Comparison of ENCODE assay signal across 14 cellular contexts in the genomic region with DNA sequence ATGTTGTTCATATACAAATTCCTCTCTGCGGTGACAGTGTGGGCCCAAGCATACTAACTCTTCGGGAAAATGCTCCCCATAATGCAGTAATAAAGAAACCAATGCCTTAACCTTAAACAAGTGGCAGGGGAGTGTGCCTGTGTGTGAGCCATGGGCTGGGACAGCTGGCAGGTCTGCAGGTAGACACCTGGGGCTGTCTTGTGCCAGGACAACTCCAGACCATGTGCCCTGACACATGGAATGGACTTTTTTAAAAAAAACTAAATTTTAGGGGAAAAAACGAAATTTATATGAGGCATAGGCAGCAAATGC.
DNase-seq lines count a peak whose midpoint lies in the region; ATAC-seq and TF ChIP-seq lines count a peak whose summit lies in the region.
"Had no signal": no experiment of that assay in that cellular context is flagged by ENCODE, and none has a peak within 500 bp of the region (broad histone marks: within the 10 kb centered on the region; RNA-seq: fewer than 3 reads in every experiment).

No MANE protein-coding gene starts in this region.

- H3K4me3 ChIP-seq in left ventricle myocardium inferior = peak overlapping the region; percentile 81
- peak overlapping the region in 1 of 2 donors; percentile 89 for H3K4me3 ChIP-seq in muscle layer of duodenum (ENCODE audit: low read depth in 1 of 2, low read length in 2 of 2)
- peak overlapping the region; percentile 74 for H3K4me3 ChIP-seq in upper lobe of right lung
- H3K4me3 ChIP-seq: cardiac muscle cell, neural progenitor cell had no signal

- peaks cover 71% of the 10 kb centered on the region for H3K4me1 Mint-ChIP-seq in activated naive CD8-positive, alpha-beta T cell treated with anti-CD3 and anti-CD28 coated beads, Interleukin-2, amount 50 U/mL, for 24 hours

- no peaks in the 10 kb centered on the region for H3K9me3 Mint-ChIP-seq in activated naive CD8-positive, alpha-beta T cell treated with anti-CD3 and anti-CD28 coated beads, Interleukin-2, amount 50 U/mL, for 24 hours
- H3K9me3 Mint-ChIP-seq: neural progenitor cell had no signal

- H3K4me1 ChIP-seq in left ventricle myocardium inferior (peaks cover 99% of the 10 kb centered on the region), muscle layer of duodenum (ENCODE audit: control insufficient read depth in 1 of 2, insufficient read depth in 2 of 2, low read length in 2 of 2) (peaks cover 7 to 25% of the 10 kb centered on the region in 2 donors), upper lobe of right lung (peaks cover 53% of the 10 kb centered on the region)
- H3K4me1 ChIP-seq: neural progenitor cell had no signal

- H3K27me3 Mint-ChIP-seq in activated naive CD8-positive, alpha-beta T cell treated with anti-CD3 and anti-CD28 coated beads, Interleukin-2, amount 50 U/mL, for 24 hours = no peaks in the 10 kb centered on the region

- H3K27ac ChIP-seq in left ventricle myocardium inferior (replicated peaks) = peak overlapping the region; percentile 97
- H3K27ac ChIP-seq in muscle layer of duodenum (ENCODE audit: low read length) = peak overlapping the region; percentile 85
- H3K27ac ChIP-seq in upper lobe of right lung = peak overlapping the region; percentile 9
- H3K27ac ChIP-seq: cardiac muscle cell, neural progenitor cell had no signal

- H3K9me3 ChIP-seq in left ventricle myocardium inferior (replicated peaks) = no peaks in the 10 kb centered on the region
- no peaks in the 10 kb centered on the region for H3K9me3 ChIP-seq in muscle layer of duodenum (ENCODE audit: control insufficient read depth in 1 of 2, low read length in 2 of 2)
- H3K9me3 ChIP-seq in upper lobe of right lung = no peaks in the 10 kb centered on the region

- TF ChIP-seq CTCF in left ventricle myocardium inferior (IDR thresholded peaks at IDR 0.05; ENCODE audit: borderline replicate concordance) (no peak), upper lobe of right lung (IDR thresholded peaks at IDR 0.05) (no peak)

- peak overlapping the region; percentile 100 for H3K27ac Mint-ChIP-seq in activated naive CD8-positive, alpha-beta T cell treated with anti-CD3 and anti-CD28 coated beads, Interleukin-2, amount 50 U/mL, for 24 hours
- H3K27ac Mint-ChIP-seq: neural progenitor cell had no signal

- H3K27me3 ChIP-seq in left ventricle myocardium inferior (ENCODE audit: low read depth) (no peaks in the 10 kb centered on the region), muscle layer of duodenum (ENCODE audit: low read depth, low read length) (no peaks in the 10 kb centered on the region), upper lobe of right lung (no peaks in the 10 kb centered on the region)

- DNase-seq in left ventricle myocardium inferior (no peak), Right ventricle myocardium superior (no peak), upper lobe of right lung (no peak), GM19240 (ENCODE audit: insufficient read length, low spot score) (no peak), EL (no peak)
- DNase-seq in activated naive CD8-positive, alpha-beta T cell treated with anti-CD3 and anti-CD28 coated beads, Interleukin-2, amount 50 U/mL, for 24 hours = no peak
- DNase-seq: activated CD4-positive, alpha-beta T cell treated with anti-CD3 and anti-CD28 coated beads for 48 hours; GOT3; head of caudate nucleus; NCI-H1105 had no signal

- intact Hi-C loops in left ventricle myocardium inferior (cut with micrococcal nuclease) = no loop called here
- intact Hi-C loops in Right ventricle myocardium superior (cut with DNase I) = no loop called here
- intact Hi-C loops in upper lobe of right lung (cut with DNase I) = loop anchor here (5.0 kb wide), 1 partner anchor 36 kb away; no protein-coding TSS in a partner anchor

- H3K36me3 ChIP-seq in left ventricle myocardium inferior = peaks cover 11% of the 10 kb centered on the region
- peaks cover 0 to 7% of the 10 kb centered on the region in 2 donors for H3K36me3 ChIP-seq in muscle layer of duodenum (ENCODE audit: control insufficient read depth in 1 of 2, insufficient read depth in 2 of 2, low read length in 2 of 2)
- H3K36me3 ChIP-seq in upper lobe of right lung = peaks cover 16% of the 10 kb centered on the region
- H3K36me3 ChIP-seq: cardiac muscle cell, neural progenitor cell had no signal

- peaks cover 93% of the 10 kb centered on the region for H3K36me3 Mint-ChIP-seq in activated naive CD8-positive, alpha-beta T cell treated with anti-CD3 and anti-CD28 coated beads, Interleukin-2, amount 50 U/mL, for 24 hours (ENCODE audit: low read depth)
- H3K36me3 Mint-ChIP-seq: neural progenitor cell had no signal

- H3K4me3 Mint-ChIP-seq in activated naive CD8-positive, alpha-beta T cell treated with anti-CD3 and anti-CD28 coated beads, Interleukin-2, amount 50 U/mL, for 24 hours = peak overlapping the region; percentile 95
- H3K4me3 Mint-ChIP-seq: neural progenitor cell had no signal

- ATAC-seq in Right ventricle myocardium superior (ENCODE audit: poor library complexity) (no peak), upper lobe of right lung (no peak), HG03378 (IDR thresholded peaks at IDR 0.05; ENCODE audit: unreplicated experiment) (no peak)
- no peak for ATAC-seq in activated naive CD8-positive, alpha-beta T cell treated with anti-CD3 and anti-CD28 coated beads, Interleukin-2, amount 50 U/mL, for 24 hours

Comparison
In these comparisons a context has a peak if more than half of its experiments do, and no peak if none do; other contexts are left out.
1. H3K27ac ChIP-seq: peak in every context shown above with its lines; median percentile 97 in left ventricle myocardium inferior; 85 in muscle layer of duodenum; 9 in upper lobe of right lung.